In genomic region chr4:10347815-10348214, GRCh38 we compare ENCODE assay signal across 2 cellular contexts.
TF ChIP-seq lines count a peak whose summit lies in the region.

No MANE protein-coding gene starts in this region.

TF ChIP-seq in liver, 16 proteins besides CTCF, POLR2A, EP300 and RAD21:
- TF ChIP-seq HNF4G (IDR thresholded peaks at IDR 0.05) (no peak), RXRA (IDR thresholded peaks at IDR 0.05) (no peak), MAX (IDR thresholded peaks at IDR 0.05) (no peak), JUND (IDR thresholded peaks at IDR 0.05) (no peak), REST (IDR thresholded peaks at IDR 0.05) (no peak), GABPA (IDR thresholded peaks at IDR 0.05 in 1 of 2, conservative IDR thresholded peaks at IDR 0.05 in 1 of 2) (no peak), YY1 (IDR thresholded peaks at IDR 0.05) (peak; percentile 20), TAF1 (conservative IDR thresholded peaks at IDR 0.05) (no peak)

TF ChIP-seq in HepG2, 621 proteins besides CTCF, POLR2A, EP300 and RAD21:
- TF ChIP-seq NR2F6 (IDR thresholded peaks at IDR 0.05): no peak
- TF ChIP-seq NR2F6 (CRISPR knock-in tag; IDR thresholded peaks at IDR 0.05): no peak
- no peak for TF ChIP-seq MYNN (CRISPR knock-in tag; IDR thresholded peaks at IDR 0.05; ENCODE audit: low read depth)
- TF ChIP-seq TAF15 (IDR thresholded peaks at IDR 0.05; ENCODE audit: low read depth, low read length, poor library complexity, severe bottlenecking): no peak
- no peak for TF ChIP-seq ZNF136 (CRISPR knock-in tag; IDR thresholded peaks at IDR 0.05; ENCODE audit: low read depth)
- no peak for TF ChIP-seq CBX2 (IDR thresholded peaks at IDR 0.05; ENCODE audit: low read depth, low read length)
- TF ChIP-seq CBX2 (CRISPR knock-in tag; IDR thresholded peaks at IDR 0.05; ENCODE audit: low read depth): no peak
- no peak for TF ChIP-seq SNAPC2 (CRISPR knock-in tag; IDR thresholded peaks at IDR 0.05)
- no peak for TF ChIP-seq ZNF350 (CRISPR knock-in tag; IDR thresholded peaks at IDR 0.05; ENCODE audit: borderline replicate concordance, low read depth)
- TF ChIP-seq FUBP1 (CRISPR knock-in tag; IDR thresholded peaks at IDR 0.05; ENCODE audit: borderline replicate concordance): no peak
- no peak for TF ChIP-seq HNRNPLL (IDR thresholded peaks at IDR 0.05; ENCODE audit: low read depth, low read length, poor library complexity, severe bottlenecking)
- TF ChIP-seq ZBTB7A (CRISPR knock-in tag; IDR thresholded peaks at IDR 0.05): no peak
- TF ChIP-seq CC2D1A (CRISPR knock-in tag; IDR thresholded peaks at IDR 0.05): no peak
